Comparison of ENCODE assay signal across 9 cellular contexts in the genomic region with DNA sequence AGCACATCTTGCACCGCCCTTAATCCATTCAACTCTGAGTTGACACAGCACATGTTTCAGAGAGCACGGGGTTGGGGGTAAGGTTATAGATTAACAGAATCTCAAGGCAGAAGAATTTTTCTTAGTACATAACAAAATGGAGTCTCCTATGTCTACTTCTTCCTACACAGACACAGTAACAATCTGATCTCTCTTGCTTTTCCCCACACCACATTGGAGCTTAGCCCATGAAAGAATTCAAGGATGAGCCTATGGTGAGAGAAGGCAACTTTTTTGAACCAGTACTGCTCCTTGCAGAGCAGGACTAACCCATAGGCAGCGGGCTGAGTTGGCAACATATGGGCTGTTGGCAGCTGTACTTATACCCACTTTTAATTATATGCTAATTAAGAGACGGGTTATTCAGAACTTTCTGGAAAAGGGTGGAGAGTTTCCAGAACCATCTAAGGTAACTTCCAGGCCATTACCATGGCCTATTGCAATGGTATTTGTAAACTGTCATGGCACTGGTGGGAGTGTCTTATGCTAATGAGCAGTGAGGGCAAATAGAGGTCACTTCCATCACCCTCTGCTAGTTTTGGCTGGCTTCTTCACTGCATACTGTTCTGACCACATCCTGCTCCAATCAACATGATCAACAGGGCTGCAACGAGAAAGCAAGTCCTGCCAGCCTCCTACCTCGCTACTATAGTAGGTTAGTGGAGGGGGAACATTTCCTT. TPM values are rescaled to one million over a fixed set of nuclear protein-coding genes. Genes with fewer than 3 reads are reported as not detected.
DNase-seq lines count a peak whose midpoint lies in the region; ATAC-seq and TF ChIP-seq lines count a peak whose summit lies in the region.
"Not testable (repeated sequence)": the region's sequence is repeated elsewhere in the genome, so short reads cannot be mapped to it uniquely, and the experiment has no call there.
"Had no signal": no experiment of that assay in that cellular context is flagged by ENCODE, and none has a peak within 500 bp of the region (broad histone marks: within the 10 kb centered on the region; RNA-seq: fewer than 3 reads in every experiment).

No MANE protein-coding gene starts in this region.

- not testable (repeated sequence) for TF ChIP-seq CTCF in HFF-Myc (IDR thresholded peaks at IDR 0.05; ENCODE audit: low read depth, low read length, missing control alignments)

- DNase-seq in A172 (ENCODE audit: low spot score) (peak; percentile 78), HFF-Myc (ENCODE audit: extremely low read depth, low read depth) (peak; percentile 46), T-cell (peak in 32 of 34 experiments; percentile 37 to 84 (median 69)), fibroblast of the conjunctiva (ENCODE audit: low read depth) (peak; percentile 67)
- DNase-seq in naive thymus-derived CD8-positive, alpha-beta T cell: peak in 9 of 10 donors; percentile 47 to 86 (median 72)

- not testable (repeated sequence) for H3K4me3 ChIP-seq in HFF-Myc (replicated peaks; ENCODE audit: low read depth, low read length)

- not testable (repeated sequence) for H3K27me3 Mint-ChIP-seq in IgD-negative memory B cell; T-cell; activated naive CD4-positive, alpha-beta T cell treated with anti-CD3 and anti-CD28 coated beads, Interleukin-2, amount 50 U/mL, for 24 hours; naive thymus-derived CD8-positive, alpha-beta T cell

- H3K27ac Mint-ChIP-seq in IgD-negative memory B cell (peak overlapping the region in 2 of 3 donors; percentile 6 to 53), T-cell (peak overlapping the region; percentile 86 to 94)
- H3K27ac Mint-ChIP-seq in activated naive CD4-positive, alpha-beta T cell treated with anti-CD3 and anti-CD28 coated beads, Interleukin-2, amount 50 U/mL, for 24 hours: peak overlapping the region; percentile 93
- peak overlapping the region; percentile 83 to 95 (median 92) for H3K27ac Mint-ChIP-seq in naive thymus-derived CD8-positive, alpha-beta T cell

- H3K9me3 Mint-ChIP-seq in IgD-negative memory B cell; T-cell; activated naive CD4-positive, alpha-beta T cell treated with anti-CD3 and anti-CD28 coated beads, Interleukin-2, amount 50 U/mL, for 24 hours; naive thymus-derived CD8-positive, alpha-beta T cell: not testable (repeated sequence)

- not testable (repeated sequence) for H3K36me3 Mint-ChIP-seq in IgD-negative memory B cell; T-cell; activated naive CD4-positive, alpha-beta T cell treated with anti-CD3 and anti-CD28 coated beads, Interleukin-2, amount 50 U/mL, for 24 hours; naive thymus-derived CD8-positive, alpha-beta T cell

- H3K4me1 Mint-ChIP-seq in IgD-negative memory B cell: peaks cover 20 to 35% (median 24%) of the 10 kb centered on the region in 3 donors
- H3K4me1 Mint-ChIP-seq in T-cell: peaks cover 72 to 78% (median 76%) of the 10 kb centered on the region in 3 donors
- H3K4me1 Mint-ChIP-seq in activated naive CD4-positive, alpha-beta T cell treated with anti-CD3 and anti-CD28 coated beads, Interleukin-2, amount 50 U/mL, for 24 hours: peaks cover 79% of the 10 kb centered on the region
- peaks cover 34 to 77% (median 74%) of the 10 kb centered on the region in 4 donors for H3K4me1 Mint-ChIP-seq in naive thymus-derived CD8-positive, alpha-beta T cell

- CTCF ChIA-PET in T-cell (lab: Charles Lee): interaction anchor here in 1 of 2 donors (0.5 to 1.5 kb wide), 2 partner anchors 8 to 52 kb away, joined by 4 read pairs; no protein-coding TSS in a partner anchor

- H3K4me3 Mint-ChIP-seq in IgD-negative memory B cell (peak overlapping the region in 3 of 4 donors; percentile 8 to 76 (median 73)), T-cell (peak overlapping the region; percentile 42 to 72 (median 65))
- H3K4me3 Mint-ChIP-seq in activated naive CD4-positive, alpha-beta T cell treated with anti-CD3 and anti-CD28 coated beads, Interleukin-2, amount 50 U/mL, for 24 hours: peak overlapping the region; percentile 70
- peak overlapping the region; percentile 54 to 82 (median 78) for H3K4me3 Mint-ChIP-seq in naive thymus-derived CD8-positive, alpha-beta T cell

- ATAC-seq in GM18511 (IDR thresholded peaks at IDR 0.05; ENCODE audit: unreplicated experiment) (peak; percentile 91), T-cell (replicated peaks in 1 of 4) (peak; percentile 96 to 99 (median 98))
- peak; percentile 94 to 98 for ATAC-seq in naive thymus-derived CD8-positive, alpha-beta T cell

- POLR2A ChIA-PET in T-cell (lab: Charles Lee): interaction anchor here (0.9 to 1.2 kb wide), 2 partner anchors 22 to 35 kb away, joined by 3 to 4 read pairs; no protein-coding TSS in a partner anchor
- POLR2A ChIA-PET in naive thymus-derived CD8-positive, alpha-beta T cell (lab: Charles Lee): interaction anchor here (1.2 to 9.9 kb wide), 4 partner anchors 10 to 150 kb away, joined by 3 to 226 read pairs (median 4); partner anchors contain the start of genes ATL3 and RTN3

RNA-seq across cellular contexts. Expression of gene PLAAT4, which starts 5.4 kb away (rescaled TPM):
- total RNA-seq in A172 (2014; rRNA removed; shearing (Covaris generic)): 11.9 and 22.4 TPM in 2 replicates
- 97.1 TPM for polyA plus RNA-seq in IgD-negative memory B cell
- 100 to 1,000 TPM in 4 of 5 donors, 10 to 100 TPM in 1; 90.2 to 144 (median 126) TPM for total RNA-seq in T-cell
- total RNA-seq in naive thymus-derived CD8-positive, alpha-beta T cell: 10 to 100 TPM; 97.8 to 99.8 TPM
- polyA plus RNA-seq in naive thymus-derived CD8-positive, alpha-beta T cell: 100 to 1,000 TPM; 460 to 532 (median 464) TPM

RNA-seq across cellular contexts. Expression of gene LGALS12, which starts 25.3 kb away (rescaled TPM):
- not detected in 2 replicates for total RNA-seq in A172 (2014; rRNA removed; shearing (Covaris generic))
- polyA plus RNA-seq in IgD-negative memory B cell: 0.39 TPM
- not detected for total RNA-seq in T-cell
- total RNA-seq in naive thymus-derived CD8-positive, alpha-beta T cell: not detected
- polyA plus RNA-seq in naive thymus-derived CD8-positive, alpha-beta T cell: not detected

RNA-seq across cellular contexts. Expression of gene PLAAT2, which starts 31.9 kb away (rescaled TPM):
- total RNA-seq in A172 (2014; rRNA removed; shearing (Covaris generic)): 0.28 TPM in 1 of 2 replicates, not detected in the other
- 6.4 TPM for polyA plus RNA-seq in IgD-negative memory B cell
- under 1 TPM in 2 of 5 donors, not detected in 3; 0.51 to 0.53 TPM for total RNA-seq in T-cell
- total RNA-seq in naive thymus-derived CD8-positive, alpha-beta T cell: not detected
- under 1 TPM; 0.39 to 0.69 (median 0.49) TPM for polyA plus RNA-seq in naive thymus-derived CD8-positive, alpha-beta T cell
- total RNA-seq: gastrocnemius medialis had no signal

RNA-seq across cellular contexts. Expression of gene PLAAT5, which starts 40.3 kb away (rescaled TPM):
- total RNA-seq in A172 (2014; rRNA removed; shearing (Covaris generic)): not detected in 2 replicates
- polyA plus RNA-seq in IgD-negative memory B cell: not detected
- under 1 TPM in 3 of 5 donors, not detected in 2; 0.16 to 0.32 (median 0.23) TPM for total RNA-seq in T-cell
- under 1 TPM; 0.18 to 0.58 TPM for total RNA-seq in naive thymus-derived CD8-positive, alpha-beta T cell
- under 1 TPM; 0.34 to 0.64 (median 0.36) TPM for polyA plus RNA-seq in naive thymus-derived CD8-positive, alpha-beta T cell

Comparison
In these comparisons a context has a peak if more than half of its experiments do, and no peak if none do; other contexts are left out.
1. H3K27ac Mint-ChIP-seq: peak in every context shown above with its lines; median percentile 93 in activated naive CD4-positive, alpha-beta T cell treated with anti-CD3 and anti-CD28 coated beads, Interleukin-2, amount 50 U/mL, for 24 hours; 92 in naive thymus-derived CD8-positive, alpha-beta T cell; 90 in T-cell; 30 in IgD-negative memory B cell.